19 cellular contexts compared by ENCODE assay signal in genomic region chr12:65282840-65283239, GRCh38. TPM values are rescaled to one million over a fixed set of nuclear protein-coding genes. Genes with fewer than 3 reads are reported as not detected.
DNase-seq lines count a peak whose midpoint lies in the region; ATAC-seq and TF ChIP-seq lines count a peak whose summit lies in the region.
"Had no signal": no experiment of that assay in that cellular context is flagged by ENCODE, and none has a peak within 500 bp of the region (broad histone marks: within the 10 kb centered on the region; RNA-seq: fewer than 3 reads in every experiment).

No MANE protein-coding gene starts in this region.

- TF ChIP-seq POLR2A in HCT116 (IDR thresholded peaks at IDR 0.05; ENCODE audit: borderline replicate concordance, extremely low read depth, insufficient read depth, insufficient read length), result no peak

- TF ChIP-seq RAD21 in HCT116 (IDR thresholded peaks at IDR 0.05; ENCODE audit: low read depth), result peak; percentile 48

- H3K79me2 ChIP-seq in HCT116 (ENCODE audit: insufficient read depth, low read length), result no peaks in the 10 kb centered on the region

- intact Hi-C loops in HCT116 (cut with micrococcal nuclease), result no loop called here

- DNase-seq in AG04450 (ENCODE audit: low read depth, low spot score) (no peak), HCT116 (ENCODE audit: low read depth, low spot score) (no peak), RWPE2 (ENCODE audit: low spot score) (no peak), foreskin fibroblast (peak in 1 of 2 donors; percentile 40), activated T-cell treated with anti-CD3 and anti-CD28 coated beads for 4 hours (no peak), kidney glomerular epithelial cell (lab: John Stamatoyannopoulos, UW) (no peak)
- no peak for DNase-seq in activated CD4-positive, alpha-beta T cell treated with anti-CD3 and anti-CD28 coated beads, Interleukin-2, amount 50 U/mL, for 4 hours
- DNase-seq: activated CD4-positive, CD25-positive, alpha-beta regulatory T cell; DMS79; endodermal cell; natural killer cell; NCI-H1417 treated with DMSO at 0.1 percent for 48 hours; NCI-H69; OCI-M1; SJCRH30; stimulated activated CD4-positive, alpha-beta T cell treated with anti-CD3 and anti-CD28 coated beads, Interleukin-4, amount 100 ng/mL, for 4 hours had no signal

- ATAC-seq in HCT116 (no peak), RWPE2 (ENCODE audit: low read depth) (no peak), GM21529 (IDR thresholded peaks at IDR 0.05; ENCODE audit: unreplicated experiment) (no peak)
- ATAC-seq: natural killer cell had no signal

- POLR2A ChIA-PET in AG04450 (lab: Yijun Ruan, JAX), result no interaction called here
- POLR2A ChIA-PET in HCT116 (lab: Charles Lee), result no interaction called here

- H2AFZ ChIP-seq in HCT116 (ENCODE audit: low read depth, low read length, poor library complexity, severe bottlenecking), result no peak overlapping the region

- no peaks in the 10 kb centered on the region for H3K36me3 ChIP-seq in HCT116 (ENCODE audit: control insufficient read depth in 1 of 2, insufficient read depth in 2 of 2, low read length in 2 of 2)
- no peaks in the 10 kb centered on the region for H3K36me3 ChIP-seq in RWPE2 (ENCODE audit: low read depth)
- H3K36me3 ChIP-seq: SJCRH30 had no signal

- RAD21 ChIA-PET in HCT116 (lab: Charles Lee; ENCODE audit: low non-redundant PET in 1 of 2, low total read pairs in 2 of 2, uncharacterized antibody in 2 of 2, unreplicated experiment in 2 of 2), result no interaction called here

- no TSS peak for BruUV-seq in HCT116 (replicated peaks; lab: Mats Ljungman, UMichigan)

- H3K9me3 ChIP-seq in AG04450 (ENCODE audit: control insufficient read depth, insufficient read depth, low read length) (peaks cover 4% of the 10 kb centered on the region; the same call in 1 of the 2 replicates), HCT116 (ENCODE audit: control insufficient read depth in 1 of 2, insufficient read depth in 1 of 2, low read depth in 1 of 2, low read length in 2 of 2) (no peaks in the 10 kb centered on the region), RWPE2 (ENCODE audit: severe bottlenecking) (no peaks in the 10 kb centered on the region)
- H3K9me3 ChIP-seq: SJCRH30 had no signal

- no peak overlapping the region for H3K4me3 ChIP-seq in AG04450 (ENCODE audit: low read depth, low read length)
- no peak overlapping the region for H3K4me3 ChIP-seq in HCT116 (replicated peaks in 1 of 2; ENCODE audit: low read depth in 1 of 2, low read length in 2 of 2)
- H3K4me3 ChIP-seq in RWPE2 (ENCODE audit: severe bottlenecking), result no peak overlapping the region
- no peak overlapping the region for H3K4me3 ChIP-seq in foreskin fibroblast (ENCODE audit: low read depth in 1 of 2, low read length in 2 of 2)
- H3K4me3 ChIP-seq: SJCRH30, skin epidermis had no signal

- H3K9me2 ChIP-seq in HCT116 (ENCODE audit: insufficient read depth), result no peaks in the 10 kb centered on the region

- H3K4me1 ChIP-seq in HCT116 (ENCODE audit: control insufficient read depth in 1 of 2, insufficient read depth in 2 of 2, low read length in 2 of 2) (peaks cover 3 to 8% of the 10 kb centered on the region in 2 experiments; a peak in 2 of 4 replicates), RWPE2 (ENCODE audit: insufficient read depth, poor library complexity, severe bottlenecking) (peaks cover 8% of the 10 kb centered on the region)
- H3K4me1 ChIP-seq: SJCRH30 had no signal

- H3K27me3 ChIP-seq in AG04450 (ENCODE audit: control insufficient read depth, insufficient read depth, low read length) (no peaks in the 10 kb centered on the region), HCT116 (ENCODE audit: insufficient read depth, low read length) (no peaks in the 10 kb centered on the region), RWPE2 (ENCODE audit: insufficient read depth, poor library complexity, severe bottlenecking) (no peaks in the 10 kb centered on the region)
- H3K27me3 ChIP-seq: SJCRH30 had no signal

- H4K20me1 ChIP-seq in HCT116 (ENCODE audit: insufficient read depth), result no peaks in the 10 kb centered on the region

- no peak overlapping the region for H3K9ac ChIP-seq in HCT116 (ENCODE audit: low read length)

- H3K27ac ChIP-seq in AG04450 (ENCODE audit: low read depth, low read length), result no peak overlapping the region
- H3K27ac ChIP-seq in HCT116 (ENCODE audit: low read depth, low read length), result no peak overlapping the region
- H3K27ac ChIP-seq in RWPE2 (ENCODE audit: poor library complexity, severe bottlenecking), result no peak overlapping the region
- H3K27ac ChIP-seq: SJCRH30, skin epidermis had no signal

- H3K4me2 ChIP-seq in HCT116 (ENCODE audit: low read length), result no peak overlapping the region

- CTCF ChIA-PET in AG04450 (lab: Charles Lee) (interaction anchor here (0.8 kb wide), 1 partner anchor 18 kb away, joined by 3 read pairs; no protein-coding TSS in a partner anchor), HCT116 (lab: Charles Lee) (no interaction called here)

- peak; percentile 21; the same call in 1 of the 2 replicates for TF ChIP-seq CTCF in AG04450 (IDR thresholded peaks at IDR 0.05; ENCODE audit: low read depth, low read length)
- peak in 2 of 3 experiments; percentile 9 to 36; a peak in 2 of 6 replicates for TF ChIP-seq CTCF in HCT116 (IDR thresholded peaks at IDR 0.05 in 2 of 3, conservative IDR thresholded peaks at IDR 0.05 in 1 of 3; ENCODE audit: borderline replicate concordance in 1 of 3, insufficient read depth in 1 of 3, low read depth in 2 of 3, low read length in 2 of 3)
- peak; percentile 50 for TF ChIP-seq CTCF in RWPE2 (IDR thresholded peaks at IDR 0.05; ENCODE audit: poor library complexity, severe bottlenecking)
- peak; percentile 2 for TF ChIP-seq CTCF in foreskin fibroblast (IDR thresholded peaks at IDR 0.05; ENCODE audit: low read depth, low read length)

TF ChIP-seq in HCT116, 20 proteins besides CTCF, POLR2A, EP300 and RAD21 (continues in another document):
- TF ChIP-seq YY1 (IDR thresholded peaks at IDR 0.05; ENCODE audit: extremely low read depth, insufficient replicate concordance, low read depth, low read length) (no peak), POLR2AphosphoS5 (IDR thresholded peaks at IDR 0.05; ENCODE audit: low read depth, low read length) (no peak), SRF (IDR thresholded peaks at IDR 0.05; ENCODE audit: low read depth) (no peak), ATF3 (IDR thresholded peaks at IDR 0.05) (no peak), MAX (IDR thresholded peaks at IDR 0.05) (no peak), EGR1 (IDR thresholded peaks at IDR 0.05; ENCODE audit: low read depth) (no peak), CEBPB (IDR thresholded peaks at IDR 0.05; ENCODE audit: low read depth) (no peak), CBX3 (IDR thresholded peaks at IDR 0.05; ENCODE audit: low read depth) (no peak), ZFX (IDR thresholded peaks at IDR 0.05) (no peak), TCF7L2 (IDR thresholded peaks at IDR 0.05; ENCODE audit: borderline replicate concordance, extremely low read depth, insufficient read depth, insufficient read length) (no peak), EZH2phosphoT487 (IDR thresholded peaks at IDR 0.05; ENCODE audit: borderline replicate concordance) (no peak), ELF1 (IDR thresholded peaks at IDR 0.05; ENCODE audit: borderline replicate concordance, low read depth) (no peak), REST (IDR thresholded peaks at IDR 0.05; ENCODE audit: low read depth) (no peak), SP1 (IDR thresholded peaks at IDR 0.05; ENCODE audit: low read depth) (no peak), SIN3A (IDR thresholded peaks at IDR 0.05; ENCODE audit: low read depth) (no peak), ZNF274 (IDR thresholded peaks at IDR 0.05; ENCODE audit: low read depth, low read length) (no peak), JUND (IDR thresholded peaks at IDR 0.05) (no peak), EZH2 (IDR thresholded peaks at IDR 0.05) (no peak)

RNA-seq across cellular contexts. Expression of gene MSRB3, which starts 4.4 kb away (rescaled TPM):
- polyA plus RNA-seq in AG04450 (2011; rRNA removed), result 60.9 and 75.6 TPM in 2 replicates
- 76.5 and 78.1 TPM in 2 replicates for polyA minus RNA-seq in AG04450 (2011; rRNA and poly(A)+ RNA removed)
- 8.2 TPM for total RNA-seq in HCT116 (2021; ENCODE audit: unreplicated experiment)
- 2.2 and 4.1 TPM in 2 replicates for polyA plus RNA-seq in HCT116 (2012)
- total RNA-seq: activated CD8-positive, alpha-beta memory T cell treated with anti-CD3 and anti-CD28 coated beads for 36 hours had no signal
